15 cellular contexts compared by ENCODE assay signal in the genomic region with DNA sequence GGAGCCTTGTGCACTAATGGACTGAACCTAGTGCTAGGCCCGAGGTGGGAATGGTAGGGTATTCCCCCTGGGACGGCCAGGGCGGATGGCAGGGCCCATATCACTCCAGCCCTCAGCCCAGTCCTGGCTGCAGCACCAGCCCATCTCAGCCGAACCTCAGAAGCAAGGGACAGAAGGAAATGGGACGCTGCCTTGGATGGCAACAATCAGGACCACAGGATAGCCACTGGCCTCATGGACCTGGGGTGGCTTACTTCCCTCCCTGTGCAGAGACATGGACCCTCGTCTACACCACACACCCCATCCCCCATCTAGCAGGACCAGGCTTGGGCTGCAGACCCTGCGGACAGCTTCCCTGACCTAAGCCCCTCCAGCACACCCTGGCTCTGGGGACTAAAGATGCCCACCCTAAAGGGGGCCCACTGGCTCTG.
"Had no signal": no experiment of that assay in that cellular context is flagged by ENCODE, and none has a peak within 500 bp of the region (broad histone marks: within the 10 kb centered on the region; RNA-seq: fewer than 3 reads in every experiment).

No MANE protein-coding gene starts in this region.

- H3K4me1 ChIP-seq: foreskin keratinocyte, pancreas had no signal

- H3K4me3 ChIP-seq: adrenal gland, mucosa of descending colon, pancreas, uterus had no signal

- H3K4me3 Mint-ChIP-seq: memory B cell; naive B cell; stimulated activated memory B cell treated with anti-CD40 and anti-IgM and Interleukin-4, amounts not matched to agents 10 μg/mL and 1 μg/mL and 100 μg/mL, for 72 hours had no signal

- H3K9me3 ChIP-seq: adrenal gland, mucosa of descending colon, pancreas, uterus had no signal

- H3K27me3 ChIP-seq: adrenal gland, pancreas, uterus had no signal

- H3K36me3 ChIP-seq: adrenal gland, pancreas, uterus, WERI-Rb-1 had no signal

- ATAC-seq: activated naive CD4-positive, alpha-beta T cell treated with anti-CD3 and anti-CD28 coated beads, Interleukin-2, amount 50 U/mL, for 72 hours; foreskin keratinocyte; mucosa of descending colon; pancreas; sciatic nerve; stimulated activated memory B cell treated with anti-CD40 and anti-IgM and Interleukin-4, amounts not matched to agents 10 μg/mL and 1 μg/mL and 100 μg/mL, for 72 hours had no signal

- H3K9me3 Mint-ChIP-seq: activated naive CD4-positive, alpha-beta T cell treated with anti-CD3 and anti-CD28 coated beads, Interleukin-2, amount 50 U/mL, for 72 hours; memory B cell; naive B cell had no signal

- H3K27ac Mint-ChIP-seq: activated naive CD4-positive, alpha-beta T cell treated with anti-CD3 and anti-CD28 coated beads, Interleukin-2, amount 50 U/mL, for 72 hours; memory B cell; stimulated activated memory B cell treated with anti-CD40 and anti-IgM and Interleukin-4, amounts not matched to agents 10 μg/mL and 1 μg/mL and 100 μg/mL, for 72 hours had no signal

- H3K36me3 Mint-ChIP-seq: activated naive CD4-positive, alpha-beta T cell treated with anti-CD3 and anti-CD28 coated beads, Interleukin-2, amount 50 U/mL, for 72 hours; naive B cell; stimulated activated memory B cell treated with anti-CD40 and anti-IgM and Interleukin-4, amounts not matched to agents 10 μg/mL and 1 μg/mL and 100 μg/mL, for 72 hours had no signal

- H3K4me1 Mint-ChIP-seq: stimulated activated memory B cell treated with anti-CD40 and anti-IgM and Interleukin-4, amounts not matched to agents 10 μg/mL and 1 μg/mL and 100 μg/mL, for 72 hours had no signal

- DNase-seq: activated CD4-positive, alpha-beta T cell treated with anti-CD3 and anti-CD28 coated beads, Interleukin-2, amount 50 U/mL, for 4 hours; activated gamma-delta T cell treated with Interleukin-2 at 50 U/mL for 16 hours; adrenal gland; foreskin keratinocyte; glutamatergic neuron; naive B cell; stimulated activated CD4-positive, alpha-beta T cell treated with anti-CD3 and anti-CD28 coated beads, Interleukin-4, amount 100 ng/mL, for 4 hours; uterus; WERI-Rb-1 had no signal

- H3K27ac ChIP-seq: adrenal gland, foreskin keratinocyte, pancreas, uterus, WERI-Rb-1 had no signal
